Comparison of ENCODE assay signal across 30 cellular contexts in the genomic region with DNA sequence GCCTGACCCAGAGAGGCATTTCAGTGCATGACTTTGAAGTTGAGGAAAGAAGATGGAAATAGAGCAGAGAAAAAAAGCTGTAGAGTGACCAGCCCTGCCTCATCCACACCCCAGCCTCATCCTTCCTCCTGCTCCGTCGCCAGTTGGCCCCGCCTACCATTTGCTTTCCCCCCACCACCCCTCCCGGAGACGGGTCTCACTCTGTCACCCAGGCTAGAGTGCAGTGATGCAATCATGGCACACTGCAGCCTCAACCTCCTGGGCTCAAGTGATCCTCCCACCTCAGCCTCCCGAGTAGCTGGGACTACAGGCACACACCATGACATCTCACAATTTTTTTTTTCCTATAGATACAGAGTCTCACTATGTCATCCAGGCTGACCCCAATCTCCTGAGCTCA.
"Had no signal": no experiment of that assay in that cellular context is flagged by ENCODE, and none has a peak within 500 bp of the region (broad histone marks: within the 10 kb centered on the region; RNA-seq: fewer than 3 reads in every experiment).

No MANE protein-coding gene starts in this region.

- H3K9me3 ChIP-seq: adrenal gland, body of pancreas, esophagus squamous epithelium, gastroesophageal sphincter had no signal

- DNase-seq: activated CD4-positive, alpha-beta memory T cell treated with anti-CD3 and anti-CD28 coated beads for 36 hours; activated CD4-positive, alpha-beta T cell treated with anti-CD3 and anti-CD28 coated beads for 36 hours; activated CD4-positive, alpha-beta T cell treated with anti-CD3 and anti-CD28 coated beads, Interleukin-2, amount 10 ng/mL, durations not matched to agents 24 days and 14 days; activated CD4-positive, CD25-positive, alpha-beta regulatory T cell; activated CD4-positive, CD25-positive, alpha-beta regulatory T cell treated with anti-CD3 and anti-CD28 coated beads, Interleukin-2, amount 50 U/mL, for 72 hours; activated CD8-positive, alpha-beta memory T cell treated with anti-CD3 and anti-CD28 coated beads, Interleukin-2, amount 10 ng/mL, durations not matched to agents 7 days and 5 days; activated CD8-positive, alpha-beta memory T cell treated with anti-CD3 and anti-CD28 coated beads, Interleukin-2, amount 50 U/mL, for 4 hours; activated CD8-positive, alpha-beta T cell treated with anti-CD3 and anti-CD28 coated beads, Interleukin-2, amount 10 ng/mL, durations not matched to agents 7 days and 5 days; activated effector memory CD4-positive, alpha-beta T cell treated with anti-CD3 and anti-CD28 coated beads, Interleukin-2, amount 50 U/mL, for 16 hours; activated naive CD4-positive, alpha-beta T cell treated with anti-CD3 and anti-CD28 coated beads for 36 hours; activated naive CD8-positive, alpha-beta T cell treated with anti-CD3 and anti-CD28 coated beads for 36 hours; activated naive CD8-positive, alpha-beta T cell treated with anti-CD3 and anti-CD28 coated beads, Interleukin-2, amount 50 U/mL, for 24 hours; activated T-cell treated with anti-CD3 and anti-CD28 coated beads, Interleukin-2, amount 50 U/mL, for 1 hour; activated T-cell treated with anti-CD3 and anti-CD28 coated beads, Interleukin-2, amount 50 U/mL, for 48 hours; adrenal gland; aorta; body of pancreas; caudate nucleus; cortex of kidney; dermis blood vessel endothelial cell; effector CD4-positive, alpha-beta T cell; effector memory CD8-positive, alpha-beta T cell; esophagus squamous epithelium; foreskin melanocyte; heart right ventricle; T-helper 2 cell had no signal

- H3K9me3 Mint-ChIP-seq: activated CD4-positive, alpha-beta memory T cell treated with anti-CD3 and anti-CD28 coated beads for 36 hours; activated CD4-positive, alpha-beta T cell treated with anti-CD3 and anti-CD28 coated beads, Interleukin-2, amount 10 ng/mL, durations not matched to agents 24 days and 14 days; activated naive CD4-positive, alpha-beta T cell treated with anti-CD3 and anti-CD28 coated beads for 36 hours; activated naive CD4-positive, alpha-beta T cell treated with anti-CD3 and anti-CD28 coated beads, Interleukin-2, amount 50 U/mL, for 24 hours; activated naive CD8-positive, alpha-beta T cell treated with anti-CD3 and anti-CD28 coated beads for 36 hours; activated naive CD8-positive, alpha-beta T cell treated with anti-CD3 and anti-CD28 coated beads, Interleukin-2, amount 50 U/mL, for 24 hours; activated T-helper 1 cell treated with anti-CD3 and anti-CD28 coated beads, Interleukin-12 subunit alpha, Interleukin-12 subunit beta, Interleukin-2, Interleukin-4 antibody, amounts not matched to agents 30 ng/mL and 10 ng/mL and 1 ng/mL, durations not matched to agents 14 hours and 24 hours and 36 hours; activated T-helper 2 cell treated with anti-CD3 and anti-CD28 coated beads, Interferon-gamma antibody, Interleukin-2, Interleukin-4, amounts not matched to agents 10 μg/mL and 5 μg/mL and 100 μg/mL, durations not matched to agents 14 hours and 24 hours and 36 hours; effector memory CD8-positive, alpha-beta T cell had no signal

- H3K27ac Mint-ChIP-seq: activated CD4-positive, alpha-beta memory T cell treated with anti-CD3 and anti-CD28 coated beads for 36 hours; activated CD4-positive, alpha-beta T cell treated with anti-CD3 and anti-CD28 coated beads for 36 hours; activated CD4-positive, alpha-beta T cell treated with anti-CD3 and anti-CD28 coated beads, Interleukin-2, amount 10 ng/mL, durations not matched to agents 24 days and 14 days; activated CD8-positive, alpha-beta memory T cell treated with anti-CD3 and anti-CD28 coated beads, Interleukin-2, amount 10 ng/mL, durations not matched to agents 7 days and 5 days; activated CD8-positive, alpha-beta T cell treated with anti-CD3 and anti-CD28 coated beads, Interleukin-2, amount 10 ng/mL, durations not matched to agents 7 days and 5 days; activated naive CD4-positive, alpha-beta T cell treated with anti-CD3 and anti-CD28 coated beads for 36 hours; activated naive CD4-positive, alpha-beta T cell treated with anti-CD3 and anti-CD28 coated beads, Interleukin-2, amount 50 U/mL, for 24 hours; activated naive CD8-positive, alpha-beta T cell treated with anti-CD3 and anti-CD28 coated beads for 36 hours; activated naive CD8-positive, alpha-beta T cell treated with anti-CD3 and anti-CD28 coated beads, Interleukin-2, amount 50 U/mL, for 24 hours; activated T-helper 1 cell treated with anti-CD3 and anti-CD28 coated beads, Interleukin-12 subunit alpha, Interleukin-12 subunit beta, Interleukin-2, Interleukin-4 antibody, amounts not matched to agents 30 ng/mL and 10 ng/mL and 1 ng/mL, durations not matched to agents 14 hours and 24 hours and 36 hours; activated T-helper 2 cell treated with anti-CD3 and anti-CD28 coated beads, Interferon-gamma antibody, Interleukin-2, Interleukin-4, amounts not matched to agents 10 μg/mL and 5 μg/mL and 100 μg/mL, durations not matched to agents 14 hours and 24 hours and 36 hours; effector memory CD8-positive, alpha-beta T cell had no signal

- ATAC-seq: activated CD4-positive, alpha-beta T cell treated with anti-CD3 and anti-CD28 coated beads for 36 hours; activated CD8-positive, alpha-beta memory T cell treated with anti-CD3 and anti-CD28 coated beads, Interleukin-2, amount 10 ng/mL, durations not matched to agents 7 days and 5 days; activated CD8-positive, alpha-beta T cell treated with anti-CD3 and anti-CD28 coated beads, Interleukin-2, amount 10 ng/mL, durations not matched to agents 7 days and 5 days; activated naive CD8-positive, alpha-beta T cell treated with anti-CD3 and anti-CD28 coated beads, Interleukin-2, amount 50 U/mL, for 24 hours; body of pancreas; effector memory CD8-positive, alpha-beta T cell; gastroesophageal sphincter; heart right ventricle had no signal

- H3K4me3 Mint-ChIP-seq: activated CD4-positive, alpha-beta memory T cell treated with anti-CD3 and anti-CD28 coated beads for 36 hours; activated CD4-positive, alpha-beta T cell treated with anti-CD3 and anti-CD28 coated beads for 36 hours; activated CD4-positive, alpha-beta T cell treated with anti-CD3 and anti-CD28 coated beads, Interleukin-2, amount 10 ng/mL, durations not matched to agents 24 days and 14 days; activated CD8-positive, alpha-beta memory T cell treated with anti-CD3 and anti-CD28 coated beads, Interleukin-2, amount 10 ng/mL, durations not matched to agents 7 days and 5 days; activated CD8-positive, alpha-beta T cell treated with anti-CD3 and anti-CD28 coated beads, Interleukin-2, amount 10 ng/mL, durations not matched to agents 7 days and 5 days; activated naive CD4-positive, alpha-beta T cell treated with anti-CD3 and anti-CD28 coated beads for 36 hours; activated naive CD4-positive, alpha-beta T cell treated with anti-CD3 and anti-CD28 coated beads, Interleukin-2, amount 50 U/mL, for 24 hours; activated naive CD8-positive, alpha-beta T cell treated with anti-CD3 and anti-CD28 coated beads for 36 hours; activated naive CD8-positive, alpha-beta T cell treated with anti-CD3 and anti-CD28 coated beads, Interleukin-2, amount 50 U/mL, for 24 hours; activated T-helper 1 cell treated with anti-CD3 and anti-CD28 coated beads, Interleukin-12 subunit alpha, Interleukin-12 subunit beta, Interleukin-2, Interleukin-4 antibody, amounts not matched to agents 30 ng/mL and 10 ng/mL and 1 ng/mL, durations not matched to agents 14 hours and 24 hours and 36 hours; effector memory CD8-positive, alpha-beta T cell had no signal

- H3K36me3 Mint-ChIP-seq: activated CD4-positive, alpha-beta memory T cell treated with anti-CD3 and anti-CD28 coated beads for 36 hours; activated CD8-positive, alpha-beta memory T cell treated with anti-CD3 and anti-CD28 coated beads, Interleukin-2, amount 10 ng/mL, durations not matched to agents 7 days and 5 days; activated naive CD4-positive, alpha-beta T cell treated with anti-CD3 and anti-CD28 coated beads, Interleukin-2, amount 50 U/mL, for 24 hours; activated naive CD8-positive, alpha-beta T cell treated with anti-CD3 and anti-CD28 coated beads for 36 hours had no signal

- H3K36me3 ChIP-seq: adrenal gland, esophagus squamous epithelium, gastroesophageal sphincter, heart right ventricle had no signal

- H3K27me3 ChIP-seq: adrenal gland, body of pancreas had no signal

- H3K4me3 ChIP-seq: adrenal gland, body of pancreas, esophagus squamous epithelium, gastroesophageal sphincter, heart right ventricle had no signal

- H3K27ac ChIP-seq: adrenal gland, body of pancreas, esophagus squamous epithelium, gastroesophageal sphincter, heart right ventricle had no signal

- H3K4me1 Mint-ChIP-seq: activated CD4-positive, alpha-beta T cell treated with anti-CD3 and anti-CD28 coated beads for 36 hours; activated CD4-positive, alpha-beta T cell treated with anti-CD3 and anti-CD28 coated beads, Interleukin-2, amount 10 ng/mL, durations not matched to agents 24 days and 14 days; activated CD8-positive, alpha-beta memory T cell treated with anti-CD3 and anti-CD28 coated beads, Interleukin-2, amount 10 ng/mL, durations not matched to agents 7 days and 5 days; activated naive CD4-positive, alpha-beta T cell treated with anti-CD3 and anti-CD28 coated beads, Interleukin-2, amount 50 U/mL, for 24 hours; activated naive CD8-positive, alpha-beta T cell treated with anti-CD3 and anti-CD28 coated beads for 36 hours; activated naive CD8-positive, alpha-beta T cell treated with anti-CD3 and anti-CD28 coated beads, Interleukin-2, amount 50 U/mL, for 24 hours had no signal

- H3K4me1 ChIP-seq: adrenal gland, body of pancreas, esophagus squamous epithelium, gastroesophageal sphincter had no signal
